8 cellular contexts compared by ENCODE assay signal in genomic region chr14:91021991-91022621, GRCh38. TPM values are rescaled to one million over a fixed set of nuclear protein-coding genes. Genes with fewer than 3 reads are reported as not detected.
A peak's percentile ranks its signal among the peaks of the same experiment; 100 is the strongest.
DNase-seq lines count a peak whose midpoint lies in the region; ATAC-seq and TF ChIP-seq lines count a peak whose summit lies in the region.

No MANE protein-coding gene starts in this region.

- H3K9me3 ChIP-seq in adrenal gland (replicated peaks in 1 of 3): no peaks in the 10 kb centered on the region

- no peaks in the 10 kb centered on the region for H3K79me2 ChIP-seq in ACC112 (ENCODE audit: control insufficient read depth, insufficient read depth, low read length, unreplicated experiment)

- 93 to 100% (median 95%) methylated on average over 1 of the region's 1 CpG for WGBS in adrenal gland, 4 donors

- intact Hi-C loops in adrenal gland (cut with DNase I) (no loop called here), cardiac septum (cut with DNase I) (no loop called here)

- ATAC-seq in GM19397 (IDR thresholded peaks at IDR 0.05; ENCODE audit: unreplicated experiment): peak; percentile 41
- ATAC-seq in HG03520 (IDR thresholded peaks at IDR 0.05; ENCODE audit: unreplicated experiment): peak; percentile 41

- H3K27ac ChIP-seq in ACC112 (ENCODE audit: low read depth, low read length): no peak overlapping the region
- H3K27ac ChIP-seq in adrenal gland: peak overlapping the region in 1 of 5 donors; percentile 68

- H3K27me3 ChIP-seq in ACC112 (ENCODE audit: insufficient read depth, low read length) (no peaks in the 10 kb centered on the region), adrenal gland (no peaks in the 10 kb centered on the region)

- no peak for TF ChIP-seq POLR2A in adrenal gland (IDR thresholded peaks at IDR 0.05)

- H3K4me3 ChIP-seq in ACC112 (ENCODE audit: low read depth, low read length): peak overlapping the region; percentile 56
- peak overlapping the region; percentile 47 for H3K4me3 ChIP-seq in fibroblast of the aortic adventitia (ENCODE audit: low read depth, low read length)
- peak overlapping the region in 1 of 4 donors; percentile 39 for H3K4me3 ChIP-seq in adrenal gland

- H2AFZ ChIP-seq in ACC112 (ENCODE audit: low read length, unreplicated experiment): peak overlapping the region; percentile 54

- H3K36me3 ChIP-seq in ACC112 (ENCODE audit: insufficient read depth, low read length) (no peaks in the 10 kb centered on the region), adrenal gland (replicated peaks in 1 of 2) (no peaks in the 10 kb centered on the region)

- TF ChIP-seq CTCF in fibroblast of the aortic adventitia (IDR thresholded peaks at IDR 0.05; ENCODE audit: insufficient read depth, low read length) (no peak), adrenal gland (IDR thresholded peaks at IDR 0.05) (no peak)

- H3K4me1 ChIP-seq in ACC112 (ENCODE audit: control insufficient read depth, insufficient read depth, low read length, unreplicated experiment) (no peaks in the 10 kb centered on the region), adrenal gland (replicated peaks in 1 of 2) (no peaks in the 10 kb centered on the region)

- DNase-seq in fibroblast of the aortic adventitia (ENCODE audit: low read depth): no peak
- no peak for DNase-seq in islet precursor cell
- DNase-seq in NCI-H1436 treated with DMSO at 0.1 percent for 48 hours (lab: John Stamatoyannopoulos, UW): no peak
- DNase-seq in adrenal gland: no peak
- DNase-seq in cardiac septum (ENCODE audit: low spot score): no peak

RNA-seq across cellular contexts. Expression of gene RPS6KA5, which starts 38.3 kb away (rescaled TPM):
- total RNA-seq in fibroblast of the aortic adventitia (ENCODE audit: low replicate concordance) (5.0 and 8.0 TPM in 2 replicates), adrenal gland (1 to 10 TPM; 1.7 to 5.5 (median 1.9) TPM), cardiac septum (3.8 TPM)
- polyA plus RNA-seq in adrenal gland: under 1 TPM; 0.27 to 0.99 (median 0.72) TPM
